Comparison of ENCODE assay signal across 27 cellular contexts in genomic region chr10:5624701-5625100, GRCh38.
"Had no signal": no experiment of that assay in that cellular context is flagged by ENCODE, and none has a peak within 500 bp of the region (broad histone marks: within the 10 kb centered on the region; RNA-seq: fewer than 3 reads in every experiment).

No MANE protein-coding gene starts in this region.

- H3K27me3 ChIP-seq: left lung, neural progenitor cell, ovary, right atrium auricular region, right lobe of liver, stomach, tibial artery, uterus had no signal

- H3K36me3 ChIP-seq: left lung, neural progenitor cell, ovary, right atrium auricular region, right lobe of liver, stomach, thoracic aorta, tibial artery, uterus had no signal

- H3K27ac Mint-ChIP-seq: mesothelial cell of epicardium; naive B cell; nephron progenitor cell; progenitor cell of endocrine pancreas; stimulated activated memory B cell treated with anti-CD40 and anti-IgM and Interleukin-4, amounts not matched to agents 10 μg/mL and 1 μg/mL and 100 μg/mL, for 72 hours; type B pancreatic cell had no signal

- DNase-seq: head of caudate nucleus; hippocampal formation; left colon; left lung; mesendoderm; naive B cell; nephron progenitor cell; ovary; stimulated activated CD4-positive, alpha-beta T cell treated with anti-CD3 and anti-CD28 coated beads, Interleukin-1b, Interleukin-23, amount 100 ng/mL, for 48 hours; stimulated activated CD4-positive, alpha-beta T cell treated with anti-CD3 and anti-CD28 coated beads, Interleukin-2, amount 100 ng/mL, for 48 hours; stimulated activated CD4-positive, alpha-beta T cell treated with anti-CD3 and anti-CD28 coated beads, Interleukin-4, amount 100 ng/mL, for 4 hours; stimulated activated CD8-positive, alpha-beta memory T cell treated with anti-CD3 and anti-CD28 coated beads, Interleukin-4, amount 100 ng/mL, for 48 hours; stimulated activated naive CD8-positive, alpha-beta T cell treated with anti-CD3 and anti-CD28 coated beads, Interleukin-15, Interleukin-2, amounts not matched to agents 100 U/mL and 50 U/mL, for 24 hours; stomach; tibial artery; uterus had no signal

- FAIRE-seq: keratinocyte had no signal

- H3K4me3 ChIP-seq: left lung, lung, neural progenitor cell, ovary, right atrium auricular region, right lobe of liver, smooth muscle cell, stomach, thoracic aorta, tibial artery, uterus had no signal

- H3K36me3 Mint-ChIP-seq: mesothelial cell of epicardium; naive B cell; neural progenitor cell; stimulated activated memory B cell treated with anti-CD40 and anti-IgM and Interleukin-4, amounts not matched to agents 10 μg/mL and 1 μg/mL and 100 μg/mL, for 72 hours; type B pancreatic cell had no signal

- H3K27ac ChIP-seq: left lung, neural progenitor cell, ovary, right atrium auricular region, right lobe of liver, stomach had no signal

- ATAC-seq: left colon; left lung; right lobe of liver; stimulated activated memory B cell treated with anti-CD40 and anti-IgM and Interleukin-4, amounts not matched to agents 10 μg/mL and 1 μg/mL and 100 μg/mL, for 72 hours; stimulated activated naive CD8-positive, alpha-beta T cell treated with anti-CD3 and anti-CD28 coated beads, Interleukin-15, Interleukin-2, amounts not matched to agents 100 U/mL and 50 U/mL, for 24 hours had no signal

- H3K4me3 Mint-ChIP-seq: mesothelial cell of epicardium; naive B cell; nephron progenitor cell; neural progenitor cell; stimulated activated memory B cell treated with anti-CD40 and anti-IgM and Interleukin-4, amounts not matched to agents 10 μg/mL and 1 μg/mL and 100 μg/mL, for 72 hours; type B pancreatic cell had no signal

- H3K9me3 Mint-ChIP-seq: mesothelial cell of epicardium; naive B cell; nephron progenitor cell; neural progenitor cell; stimulated activated memory B cell treated with anti-CD40 and anti-IgM and Interleukin-4, amounts not matched to agents 10 μg/mL and 1 μg/mL and 100 μg/mL, for 72 hours; type B pancreatic cell had no signal

- H3K4me2 ChIP-seq: neural progenitor cell, smooth muscle cell had no signal

- H3K27me3 Mint-ChIP-seq: type B pancreatic cell had no signal

- H3K4me1 ChIP-seq: neural progenitor cell had no signal

- H3K9me3 ChIP-seq: left lung, ovary, right atrium auricular region, right lobe of liver, stomach, thoracic aorta, tibial artery, uterus had no signal

- H2AFZ ChIP-seq: neural progenitor cell had no signal

- H3K9ac ChIP-seq: neural progenitor cell had no signal
